In the genomic region with DNA sequence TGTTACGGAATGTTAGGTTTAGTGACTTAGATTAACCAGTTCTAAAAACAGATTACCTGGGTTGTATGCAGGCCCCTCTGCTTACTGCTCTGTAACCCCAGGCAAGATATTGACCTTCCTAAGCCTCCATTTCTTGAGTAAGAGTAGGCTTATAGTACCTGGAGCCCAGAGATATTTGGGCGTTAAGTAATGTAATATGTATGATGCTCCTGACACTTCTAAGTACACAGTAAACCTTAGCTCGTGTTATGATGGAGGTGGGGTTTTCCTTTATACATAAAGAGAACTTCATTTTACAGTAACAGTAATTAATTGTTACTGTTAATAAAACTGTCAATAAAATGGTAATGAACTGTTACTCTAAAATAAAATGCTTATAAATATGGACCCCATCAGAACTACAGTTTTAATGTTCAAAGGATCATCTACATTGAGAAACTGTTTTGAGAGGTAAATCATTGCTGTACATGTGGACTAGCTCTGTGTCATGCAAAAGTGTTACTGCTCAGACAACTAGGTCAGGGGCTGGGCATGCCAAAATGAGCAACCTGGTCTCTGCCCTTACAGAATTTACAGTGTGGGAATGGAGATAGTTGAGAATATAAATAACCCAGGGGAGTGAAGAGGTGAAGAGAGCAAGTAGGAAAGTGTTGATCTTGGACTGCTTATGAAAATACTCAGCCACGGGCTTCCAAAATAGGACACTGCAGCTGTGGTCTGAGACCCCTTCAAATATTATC, we compare ENCODE assay signal across 14 cellular contexts. TPM values are rescaled to one million over a fixed set of nuclear protein-coding genes. Genes with fewer than 3 reads are reported as not detected.
DNase-seq lines count a peak whose midpoint lies in the region; ATAC-seq and TF ChIP-seq lines count a peak whose summit lies in the region.
"Had no signal": no experiment of that assay in that cellular context is flagged by ENCODE, and none has a peak within 500 bp of the region (broad histone marks: within the 10 kb centered on the region; RNA-seq: fewer than 3 reads in every experiment).

No MANE protein-coding gene starts in this region.

- TF ChIP-seq CTCF in testis (IDR thresholded peaks at IDR 0.05): no peak

- no peaks in the 10 kb centered on the region for H3K9me3 ChIP-seq in testis
- H3K9me3 ChIP-seq: Peyer's patch had no signal

- no peaks in the 10 kb centered on the region for H3K27me3 ChIP-seq in testis
- H3K27me3 ChIP-seq: Peyer's patch, stomach had no signal

- intact Hi-C loops in left cardiac atrium (cut with DNase I) (no loop called here), testis (cut with DNase I; ENCODE audit: low total_unique reads) (no loop called here)

- peak overlapping the region; percentile 8 to 26 for H3K27ac ChIP-seq in testis
- H3K27ac ChIP-seq: Peyer's patch had no signal

- no peak for TF ChIP-seq POLR2A in testis (IDR thresholded peaks at IDR 0.05)

- H3K4me3 ChIP-seq in testis: no peak overlapping the region
- H3K4me3 ChIP-seq: HAP-1, Peyer's patch, stomach had no signal

- peak; percentile 27 for DNase-seq in activated naive CD4-positive, alpha-beta T cell treated with Interleukin-2 at 50 U/mL for 16 hours
- DNase-seq in activated naive CD4-positive, alpha-beta T cell treated with anti-CD3 and anti-CD28 coated beads, Interleukin-2, amount 50 U/mL, for 16 hours: no peak
- peak; percentile 10 for DNase-seq in activated T-helper 9 cell treated with anti-CD3 and anti-CD28 coated beads, Interleukin-2, amount 50 U/mL, for 16 hours (ENCODE audit: low read depth)
- DNase-seq in left cardiac atrium (peak; percentile 25), testis (no peak), GM19240 (ENCODE audit: insufficient read length, low spot score) (no peak), KG1 (lab: John Stamatoyannopoulos, UW) (no peak)
- DNase-seq: NCI-H446; Peyer's patch; stimulated activated CD4-positive, alpha-beta T cell treated with anti-CD3 and anti-CD28 coated beads, Interleukin-4, amount 100 ng/mL, for 1 hour; stomach; T1000 had no signal

- no peaks in the 10 kb centered on the region for H3K36me3 ChIP-seq in testis (ENCODE audit: low read depth, missing control alignments)
- H3K36me3 ChIP-seq: HAP-1, Peyer's patch, stomach had no signal

- ATAC-seq in left cardiac atrium: peak; percentile 87 to 88
- no peak for ATAC-seq in GM21360 (IDR thresholded peaks at IDR 0.05; ENCODE audit: unreplicated experiment)

- WGBS in testis, 2 donors: 58 to 63% methylated on average over 4 of the region's 4 CpGs

- H3K4me1 ChIP-seq in testis: peaks cover 24% of the 10 kb centered on the region
- H3K4me1 ChIP-seq: HAP-1 had no signal

RNA-seq across cellular contexts. Expression of a gene that starts 26.6 kb away (rescaled TPM):
- total RNA-seq in left cardiac atrium: 10 to 100 TPM in 1 of 2 donors, 1 to 10 TPM in 1; 8.4 to 14.4 TPM
- 10 to 100 TPM; 16.2 to 19.8 TPM for total RNA-seq in testis
- polyA plus RNA-seq in testis (ENCODE audit: insufficient read depth, low read depth, low replicate concordance): 8.2 TPM

Comparison
In these comparisons a context has a peak if more than half of its experiments do, and no peak if none do; other contexts are left out.
1. DNase-seq: peak in activated naive CD4-positive, alpha-beta T cell treated with Interleukin-2 at 50 U/mL for 16 hours (single experiment), activated T-helper 9 cell treated with anti-CD3 and anti-CD28 coated beads, Interleukin-2, amount 50 U/mL, for 16 hours (single experiment) and left cardiac atrium (single experiment); none in activated naive CD4-positive, alpha-beta T cell treated with anti-CD3 and anti-CD28 coated beads, Interleukin-2, amount 50 U/mL, for 16 hours (single experiment), testis (single experiment), GM19240 (single experiment) and KG1 (single experiment).